ENCODE assay signal across 19 cellular contexts in the genomic region with DNA sequence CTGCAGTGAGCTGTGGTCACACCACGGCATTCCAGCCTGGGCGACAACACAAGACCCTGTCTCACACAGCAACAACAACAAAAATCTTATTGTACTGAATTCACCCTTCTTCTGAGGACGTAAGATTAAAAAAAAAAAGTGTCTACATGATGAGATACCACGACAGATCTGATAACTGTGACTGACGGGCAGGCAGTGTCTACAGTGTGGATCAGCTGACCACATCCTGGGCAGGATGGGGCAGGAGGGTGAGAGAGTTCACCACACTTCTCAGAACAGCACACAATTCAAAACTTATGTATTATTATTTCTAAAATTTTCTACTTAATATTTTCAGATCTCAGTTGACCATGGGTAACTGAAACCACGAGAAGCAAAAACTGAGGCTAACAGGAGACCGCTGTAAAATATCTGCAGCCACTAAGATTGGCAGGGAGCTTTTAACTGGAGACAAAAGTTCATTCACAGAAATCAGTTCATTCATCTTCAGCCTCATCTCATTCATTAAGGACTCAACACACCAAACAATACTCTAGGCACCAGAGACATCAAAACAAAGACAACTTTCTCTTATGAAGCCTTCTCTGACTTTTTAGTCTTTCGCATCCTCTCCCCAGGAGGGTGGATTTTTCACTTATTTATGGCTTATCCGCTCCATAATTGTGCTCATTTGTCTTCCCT. TPM values are rescaled to one million over a fixed set of nuclear protein-coding genes. Genes with fewer than 3 reads are reported as not detected.
A peak's percentile ranks its signal among the peaks of the same experiment; 100 is the strongest.
DNase-seq lines count a peak whose midpoint lies in the region; ATAC-seq and TF ChIP-seq lines count a peak whose summit lies in the region.
"Had no signal": no experiment of that assay in that cellular context is flagged by ENCODE, and none has a peak within 500 bp of the region (broad histone marks: within the 10 kb centered on the region; RNA-seq: fewer than 3 reads in every experiment).

No MANE protein-coding gene starts in this region.

- no peak overlapping the region for H2AK5ac ChIP-seq in H9 (ENCODE audit: insufficient read length, low read length)

- H3K27me3 Mint-ChIP-seq in H9 (ENCODE audit: low read depth), result no peaks in the 10 kb centered on the region
- peaks cover 22% of the 10 kb centered on the region for H3K27me3 Mint-ChIP-seq in activated CD8-positive, alpha-beta T cell treated with anti-CD3 and anti-CD28 coated beads, Interleukin-2, amount 10 ng/mL, durations not matched to agents 7 days and 5 days (ENCODE audit: low read depth)

- no peak overlapping the region for H3K18ac ChIP-seq in H9 (ENCODE audit: insufficient read length, low read depth, low read length)

- no peak overlapping the region for H3T11ph ChIP-seq in H9 (ENCODE audit: low read length)

- TF ChIP-seq CTCF in H9 (conservative IDR thresholded peaks at IDR 0.05), result no peak
- no peak for TF ChIP-seq CTCF in lower lobe of right lung (IDR thresholded peaks at IDR 0.05)
- no peak for TF ChIP-seq CTCF in A673 (conservative IDR thresholded peaks at IDR 0.05; ENCODE audit: low read depth, low read length)

- H3K27me3 ChIP-seq in H9 (ENCODE audit: insufficient read depth, low read length) (no peaks in the 10 kb centered on the region), lower lobe of right lung (ENCODE audit: low read depth) (no peaks in the 10 kb centered on the region), A673 (replicated peaks; ENCODE audit: insufficient read depth, low read depth, low read length, poor library complexity) (no peaks in the 10 kb centered on the region)
- H3K27me3 ChIP-seq: BLaER1 treated with 17β-estradiol and CSF1 and Interleukin-3, amounts not matched to agents 10 nM and 100 nM; thyroid gland had no signal

- H2BK120ac ChIP-seq in H9 (ENCODE audit: low read depth, low read length, poor library complexity, severe bottlenecking), result no peak overlapping the region

- no peak overlapping the region for H3K14ac ChIP-seq in H9 (ENCODE audit: insufficient read depth, low read length)

- no peak overlapping the region for H2BK12ac ChIP-seq in H9 (ENCODE audit: insufficient read length, low read depth, low read length)

- H3K9me3 Mint-ChIP-seq in H9, result peaks cover 8 to 9% of the 10 kb centered on the region in 2 experiments; a peak in 4 of 5 replicates
- no peaks in the 10 kb centered on the region for H3K9me3 Mint-ChIP-seq in activated CD8-positive, alpha-beta T cell treated with anti-CD3 and anti-CD28 coated beads, Interleukin-2, amount 10 ng/mL, durations not matched to agents 7 days and 5 days (ENCODE audit: insufficient read depth)

- POLR2A ChIA-PET in activated CD8-positive, alpha-beta T cell treated with anti-CD3 and anti-CD28 coated beads, Interleukin-2, amount 10 ng/mL, durations not matched to agents 7 days and 5 days (lab: Charles Lee), result interaction anchor here (0.6 to 1.2 kb wide), 2 partner anchors 20 to 816 kb away, joined by 3 to 4 read pairs; no protein-coding TSS in a partner anchor
- POLR2A ChIA-PET in A673 (lab: Charles Lee; ENCODE audit: low non-redundant PET), result no interaction called here

- H3K27ac ChIP-seq in H9 (ENCODE audit: insufficient read length, low read depth, low read length) (no peak overlapping the region), lower lobe of right lung (no peak overlapping the region), A673 (ENCODE audit: low read depth, low read length, poor library complexity, severe bottlenecking) (no peak overlapping the region)
- H3K27ac ChIP-seq: 22Rv1; BLaER1 treated with 17β-estradiol and CSF1 and Interleukin-3, amounts not matched to agents 10 nM and 100 nM; thyroid gland had no signal

- peaks cover 6% of the 10 kb centered on the region; the same call in 1 of the 2 replicates for H3K4me1 ChIP-seq in H9 (ENCODE audit: insufficient read depth, low read length)
- H3K4me1 ChIP-seq in lower lobe of right lung, result no peaks in the 10 kb centered on the region
- H3K4me1 ChIP-seq in A673 (ENCODE audit: insufficient read depth, low read length, poor library complexity, severe bottlenecking), result peaks cover 3% of the 10 kb centered on the region
- H3K4me1 ChIP-seq: thyroid gland had no signal

- peaks cover 10 to 20% of the 10 kb centered on the region in 2 experiments for H3K4me1 Mint-ChIP-seq in H9
- peaks cover 31% of the 10 kb centered on the region for H3K4me1 Mint-ChIP-seq in activated CD8-positive, alpha-beta T cell treated with anti-CD3 and anti-CD28 coated beads, Interleukin-2, amount 10 ng/mL, durations not matched to agents 7 days and 5 days (ENCODE audit: low read depth)

- no peak overlapping the region for H3K9ac ChIP-seq in H9 (ENCODE audit: extremely low read depth, insufficient read length, low read length)
- H3K9ac ChIP-seq: BLaER1 treated with 17β-estradiol and CSF1 and Interleukin-3, amounts not matched to agents 10 nM and 100 nM had no signal

- no peak overlapping the region for H3K23ac ChIP-seq in H9 (ENCODE audit: insufficient read length, low read depth, low read length)

- H4K8ac ChIP-seq in H9 (replicated peaks; ENCODE audit: insufficient read length, low read depth, low read length), result no peak overlapping the region

- peak overlapping the region in 2 of 3 experiments; percentile 31 to 66; a peak in 1 of 7 replicates for H3K27ac Mint-ChIP-seq in H9
- H3K27ac Mint-ChIP-seq in activated CD8-positive, alpha-beta T cell treated with anti-CD3 and anti-CD28 coated beads, Interleukin-2, amount 10 ng/mL, durations not matched to agents 7 days and 5 days, result peak overlapping the region; percentile 60

- no peak overlapping the region for H2AFZ ChIP-seq in H9 (ENCODE audit: low read length)

- no peak overlapping the region for H3K4me3 Mint-ChIP-seq in H9
- H3K4me3 Mint-ChIP-seq in activated CD8-positive, alpha-beta T cell treated with anti-CD3 and anti-CD28 coated beads, Interleukin-2, amount 10 ng/mL, durations not matched to agents 7 days and 5 days, result peak overlapping the region; percentile 2

- no peak overlapping the region for H3K4ac ChIP-seq in H9 (ENCODE audit: low read depth, low read length)

- H3K79me1 ChIP-seq in H9 (ENCODE audit: insufficient read depth, low read depth, low read length, poor library complexity, severe bottlenecking), result peaks cover 2% of the 10 kb centered on the region

- CTCF ChIA-PET in activated CD8-positive, alpha-beta T cell treated with anti-CD3 and anti-CD28 coated beads, Interleukin-2, amount 10 ng/mL, durations not matched to agents 7 days and 5 days (lab: Charles Lee), result interaction anchor here (0.6 to 4.7 kb wide), 6 partner anchors 15 to 400 kb away, joined by 3 to 70 read pairs (median 4); no protein-coding TSS in a partner anchor
- CTCF ChIA-PET in A673 (lab: Charles Lee), result no interaction called here

- H4K5ac ChIP-seq in H9 (ENCODE audit: insufficient read length, low read depth, low read length), result no peak overlapping the region

- no peaks in the 10 kb centered on the region for H3K23me2 ChIP-seq in H9 (ENCODE audit: insufficient read length, low read depth, low read length, poor library complexity, severe bottlenecking)

- no peaks in the 10 kb centered on the region for H4K20me1 ChIP-seq in H9 (ENCODE audit: control insufficient read depth, insufficient read depth, insufficient read length)
- H4K20me1 ChIP-seq: BLaER1 treated with 17β-estradiol and CSF1 and Interleukin-3, amounts not matched to agents 10 nM and 100 nM had no signal

- H3K4me3 ChIP-seq in lower lobe of right lung (no peak overlapping the region), A673 (ENCODE audit: low read depth, low read length, poor library complexity, severe bottlenecking) (no peak overlapping the region)
- H3K4me3 ChIP-seq: BLaER1 treated with 17β-estradiol and CSF1 and Interleukin-3, amounts not matched to agents 10 nM and 100 nM; thyroid gland had no signal

- peak; percentile 64 to 81 for ATAC-seq in activated CD4-positive, CD25-positive, alpha-beta regulatory T cell treated with anti-CD3 and anti-CD28 coated beads, Interleukin-2, amount 50 U/mL, for 24 hours
- ATAC-seq in activated CD8-positive, alpha-beta T cell treated with anti-CD3 and anti-CD28 coated beads, Interleukin-2, amount 10 ng/mL, durations not matched to agents 7 days and 5 days, result peak; percentile 85
- peak; percentile 31 to 75 for ATAC-seq in lower lobe of right lung
- ATAC-seq: PC-3 had no signal

- H2BK20ac ChIP-seq in H9 (ENCODE audit: low read depth, low read length, poor library complexity, severe bottlenecking), result no peak overlapping the region

- DNase-seq in activated CD4-positive, CD25-positive, alpha-beta regulatory T cell treated with anti-CD3 and anti-CD28 coated beads, Interleukin-2, amount 50 U/mL, for 72 hours, result no peak
- DNase-seq in H9 (no peak), lower lobe of right lung (no peak), DMS 273 (lab: John Stamatoyannopoulos, UW; ENCODE audit: unreplicated experiment) (no peak), A673 (ENCODE audit: low spot score) (no peak), NCI-H2107 (lab: John Stamatoyannopoulos, UW) (no peak)
- DNase-seq in activated CD8-positive, alpha-beta T cell treated with anti-CD3 and anti-CD28 coated beads, Interleukin-2, amount 10 ng/mL, durations not matched to agents 7 days and 5 days, result peak; percentile 77
- DNase-seq: activated T-cell treated with anti-CD3 and anti-CD28 coated beads, Interleukin-2, amount 50 U/mL, for 1 hour; erythroblast; mesendoderm; NCI-H1694 treated with DMSO at 0.1 percent for 48 hours; NCI-H510A; occipital lobe; PC-3; stimulated activated CD4-positive, alpha-beta T cell treated with anti-CD3 and anti-CD28 coated beads, Interleukin-4, amount 100 ng/mL, for 24 hours; thyroid gland had no signal

- H3K36me3 Mint-ChIP-seq in H9 (ENCODE audit: insufficient read depth in 1 of 3, low read depth in 3 of 3), result peaks cover 7 to 10% (median 9%) of the 10 kb centered on the region in 3 experiments
- H3K36me3 Mint-ChIP-seq in activated CD8-positive, alpha-beta T cell treated with anti-CD3 and anti-CD28 coated beads, Interleukin-2, amount 10 ng/mL, durations not matched to agents 7 days and 5 days (ENCODE audit: low read depth), result no peaks in the 10 kb centered on the region

- no peak overlapping the region for H3K56ac ChIP-seq in H9 (ENCODE audit: insufficient read length, low read depth, low read length)

- WGBS in H9 (ENCODE audit: extremely low coverage, insufficient read length, low lambda C conversion rate), result no CpG with 5 or more reads among the region's 9 CpGs

- intact Hi-C loops in lower lobe of right lung (cut with DNase I) (no loop called here), A673 (cut with micrococcal nuclease; ENCODE audit: unreplicated experiment) (loop anchor here (10.0 kb wide), 1 partner anchor 400 kb away; no protein-coding TSS in a partner anchor)

- H2BK5ac ChIP-seq in H9 (ENCODE audit: insufficient read length, low read length), result no peak overlapping the region

- no peaks in the 10 kb centered on the region for H3K79me2 ChIP-seq in H9 (ENCODE audit: insufficient read depth, low read length)

- no peak overlapping the region for H2BK15ac ChIP-seq in H9 (ENCODE audit: low read depth, low read length)

- H3K4me2 ChIP-seq in H9 (ENCODE audit: insufficient read depth, insufficient read length, low read length), result no peak overlapping the region

- no peak overlapping the region for H4K91ac ChIP-seq in H9 (ENCODE audit: insufficient read length, low read depth, low read length)

- no peaks in the 10 kb centered on the region for H3K9me3 ChIP-seq in H9 (ENCODE audit: control insufficient read depth, low read depth, low read length)
- no peaks in the 10 kb centered on the region for H3K9me3 ChIP-seq in lower lobe of right lung
- peaks cover 4% of the 10 kb centered on the region for H3K9me3 ChIP-seq in A673 (ENCODE audit: low read depth, low read length, poor library complexity, severe bottlenecking)
- H3K9me3 ChIP-seq: thyroid gland had no signal

- no TSS peak for BruUV-seq in A673 (replicated peaks; lab: Mats Ljungman, UMichigan)

- no peaks in the 10 kb centered on the region for H3K36me3 ChIP-seq in lower lobe of right lung
- H3K36me3 ChIP-seq in A673 (ENCODE audit: insufficient read depth, low read length, poor library complexity, severe bottlenecking), result no peaks in the 10 kb centered on the region
- H3K36me3 ChIP-seq: thyroid gland had no signal

RNA-seq across cellular contexts. Expression of gene NHSL1, which starts 15.7 kb away (rescaled TPM):
- total RNA-seq in H9 (2021), result 28.7 and 30.8 TPM in 2 replicates
- under 1 TPM; 0.13 to 0.34 TPM for total RNA-seq in activated CD8-positive, alpha-beta T cell treated with anti-CD3 and anti-CD28 coated beads, Interleukin-2, amount 10 ng/mL, durations not matched to agents 7 days and 5 days
- total RNA-seq in lower lobe of right lung, result 63.7 TPM
- total RNA-seq in A673 (2021), result 29.5 and 33.1 TPM in 2 replicates

Comparison
In these comparisons a context has a peak if more than half of its experiments do, and no peak if none do; other contexts are left out.
1. RNA of gene NHSL1, which starts 15.7 kb away (total RNA-seq): 63.7 TPM in lower lobe of right lung (single experiment), 29.5 to 33.1 TPM in A673 and 28.7 to 30.8 TPM in H9; 0.13 to 0.34 TPM in activated CD8-positive, alpha-beta T cell treated with anti-CD3 and anti-CD28 coated beads, Interleukin-2, amount 10 ng/mL, durations not matched to agents 7 days and 5 days; every median in the first group is over 10 times any median in the second.
2. Peak in every context shown above with its lines, with median percentiles within 50 percentile points of each other: ATAC-seq.